Comparison of ENCODE assay signal across 18 cellular contexts in the genomic region with DNA sequence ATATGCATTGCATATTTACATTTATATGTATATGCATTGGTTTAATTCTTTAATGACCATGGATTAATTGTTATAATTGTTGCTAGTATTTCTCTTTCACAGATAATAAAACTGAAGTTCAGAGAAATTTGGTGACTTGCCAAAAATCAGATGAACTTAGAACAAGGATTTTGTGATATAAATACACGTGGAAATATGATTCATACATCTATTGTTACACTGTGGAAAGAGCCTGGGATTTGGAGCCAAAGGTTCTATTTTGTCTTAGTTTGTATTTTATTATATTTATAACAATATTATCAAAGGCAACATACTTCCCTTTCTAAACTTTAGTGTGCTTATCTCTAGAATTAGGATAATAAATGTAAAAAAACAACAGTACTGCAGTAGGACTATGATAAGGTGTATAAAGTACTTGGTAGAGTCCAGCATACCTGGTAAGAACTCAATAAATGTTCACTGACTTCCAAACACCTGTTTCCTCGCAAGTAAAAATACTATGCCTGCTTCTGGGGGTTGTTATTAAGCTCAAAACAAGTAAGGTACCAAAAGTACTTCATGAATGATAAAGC.
"Had no signal": no experiment of that assay in that cellular context is flagged by ENCODE, and none has a peak within 500 bp of the region (broad histone marks: within the 10 kb centered on the region; RNA-seq: fewer than 3 reads in every experiment).

No MANE protein-coding gene starts in this region.

- H2AFZ ChIP-seq: parathyroid adenoma had no signal

- ATAC-seq: lower lobe of right lung had no signal

- H3K36me3 ChIP-seq: colonic mucosa, esophagus muscularis mucosa, lower lobe of right lung, thyroid gland had no signal

- H3K27me3 ChIP-seq: colonic mucosa, esophagus muscularis mucosa, thyroid gland had no signal

- H3K4me3 ChIP-seq: colonic mucosa, esophagus muscularis mucosa, lower lobe of right lung, thyroid gland had no signal

- H3K27ac Mint-ChIP-seq: activated naive CD8-positive, alpha-beta T cell; activated T-helper 1 cell treated with anti-CD3 and anti-CD28 coated beads, Interleukin-12 subunit alpha, Interleukin-12 subunit beta, Interleukin-2, Interleukin-4 antibody, amounts not matched to agents 30 ng/mL and 10 ng/mL and 1 ng/mL, durations not matched to agents 14 hours and 24 hours and 36 hours; nephron; T-helper 2 cell treated with Interferon-gamma antibody and Interleukin-4, amounts not matched to agents 5 μg/mL and 100 μg/mL, for 36 hours had no signal

- H3K4me1 ChIP-seq: colonic mucosa, parathyroid adenoma, thyroid gland had no signal

- H3K79me2 ChIP-seq: parathyroid adenoma had no signal

- DNase-seq: activated CD4-positive, alpha-beta T cell treated with anti-CD3 and anti-CD28 coated beads, Interleukin-2, amount 50 U/mL, for 48 hours; activated gamma-delta T cell treated with Interleukin-2 at 50 U/mL for 16 hours; amniotic stem cell; central memory CD4-positive, alpha-beta T cell; colonic mucosa; effector CD8-positive, alpha-beta T cell; foreskin fibroblast; kidney glomerular epithelial cell; lower lobe of right lung; stimulated activated CD4-positive, alpha-beta T cell treated with anti-CD3 and anti-CD28 coated beads, Interleukin-2, amount 100 ng/mL, for 24 hours; stimulated activated naive CD4-positive, alpha-beta T cell treated with Interleukin-2 at 50 U/mL for 16 hours; thyroid gland had no signal

- H3K9me3 ChIP-seq: colonic mucosa, esophagus muscularis mucosa, lower lobe of right lung, thyroid gland had no signal

- H3K9ac ChIP-seq: parathyroid adenoma had no signal

- H3K4me3 Mint-ChIP-seq: activated naive CD8-positive, alpha-beta T cell; activated T-helper 1 cell treated with anti-CD3 and anti-CD28 coated beads, Interleukin-12 subunit alpha, Interleukin-12 subunit beta, Interleukin-2, Interleukin-4 antibody, amounts not matched to agents 30 ng/mL and 10 ng/mL and 1 ng/mL, durations not matched to agents 14 hours and 24 hours and 36 hours; nephron; T-helper 2 cell treated with Interferon-gamma antibody and Interleukin-4, amounts not matched to agents 5 μg/mL and 100 μg/mL, for 36 hours had no signal

- H3K36me3 Mint-ChIP-seq: activated naive CD8-positive, alpha-beta T cell had no signal

- H3K27ac ChIP-seq: colonic mucosa, esophagus muscularis mucosa, lower lobe of right lung, parathyroid adenoma, thyroid gland had no signal
